Comparison of ENCODE assay signal across 21 cellular contexts in the genomic region with DNA sequence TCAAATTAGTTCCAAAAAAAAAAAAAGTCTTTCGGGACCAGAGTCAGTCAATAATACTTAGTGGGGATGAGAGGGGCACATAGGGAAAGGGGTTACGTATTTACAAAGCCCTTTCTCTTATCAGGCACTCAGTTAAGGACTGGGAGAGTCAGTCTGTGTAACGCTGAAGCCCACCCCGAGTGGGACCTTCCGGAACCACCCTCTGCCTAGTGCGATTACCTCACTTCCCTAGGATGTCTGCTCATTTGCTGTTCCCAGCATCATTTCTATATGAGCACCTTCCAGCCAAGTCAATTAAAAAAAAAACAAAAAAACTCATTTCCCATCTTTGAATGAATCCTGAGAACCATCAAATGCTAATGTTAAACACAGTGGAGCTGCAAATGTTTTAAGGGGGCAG.
DNase-seq lines count a peak whose midpoint lies in the region; ATAC-seq and TF ChIP-seq lines count a peak whose summit lies in the region.
"Had no signal": no experiment of that assay in that cellular context is flagged by ENCODE, and none has a peak within 500 bp of the region (broad histone marks: within the 10 kb centered on the region; RNA-seq: fewer than 3 reads in every experiment).

No MANE protein-coding gene starts in this region.

- DNase-seq in HCT116 (ENCODE audit: low read depth, low spot score) (no peak), SJCRH30 (no peak), left ventricle myocardium inferior (no peak), AG08396 (ENCODE audit: low spot score) (no peak), cortex of kidney (lab: John Stamatoyannopoulos, UW) (no peak)
- no peak for DNase-seq in natural killer cell treated with Interleukin-12 subunit alpha and Interleukin-12 subunit beta and Interleukin-15 and Interleukin-18, amount 100 ng/mL, for 72 hours (ENCODE audit: low spot score)
- DNase-seq: CD8-positive, alpha-beta memory T cell; DMS153; NCI-H1048; NCI-H1694; NCI-H2029 treated with DMSO at 0.1 percent for 48 hours; NCI-H446 treated with DMSO at 0.1 percent for 48 hours; NCI-H526 treated with DMSO at 0.1 percent for 48 hours; RPMI8226; SHP77 treated with DMSO at 0.1 percent for 48 hours had no signal

- no peaks in the 10 kb centered on the region for H4K20me1 ChIP-seq in HCT116 (ENCODE audit: insufficient read depth)

- CTCF ChIA-PET in HCT116 (lab: Charles Lee), result no interaction called here

- RAD21 ChIA-PET in HCT116 (lab: Charles Lee; ENCODE audit: low non-redundant PET in 1 of 2, low total read pairs in 2 of 2, uncharacterized antibody in 2 of 2, unreplicated experiment in 2 of 2), result no interaction called here

- TF ChIP-seq POLR2A in HCT116 (IDR thresholded peaks at IDR 0.05; ENCODE audit: borderline replicate concordance, extremely low read depth, insufficient read depth, insufficient read length), result no peak

- H3K27ac ChIP-seq in HCT116 (ENCODE audit: low read depth, low read length), result peak overlapping the region; percentile 53; the same call in 1 of the 2 replicates
- peak overlapping the region; percentile 92; the same call in 1 of the 2 replicates for H3K27ac ChIP-seq in SJCRH30
- peak overlapping the region; percentile 81 for H3K27ac ChIP-seq in left ventricle myocardium inferior (replicated peaks)
- H3K27ac ChIP-seq in skeletal muscle tissue (ENCODE audit: low read depth, low read length), result peak overlapping the region; percentile 57
- H3K27ac ChIP-seq: HL-60, SK-N-MC had no signal

- H3K36me3 ChIP-seq in HCT116 (ENCODE audit: control insufficient read depth in 1 of 2, insufficient read depth in 2 of 2, low read length in 2 of 2) (no peaks in the 10 kb centered on the region), SJCRH30 (no peaks in the 10 kb centered on the region), left ventricle myocardium inferior (no peaks in the 10 kb centered on the region), skeletal muscle tissue (ENCODE audit: control insufficient read depth in 3 of 3, insufficient read depth in 3 of 3, low read length in 3 of 3) (no peaks in the 10 kb centered on the region)

- H3K4me2 ChIP-seq in HCT116 (ENCODE audit: low read length), result no peak overlapping the region
- H3K4me2 ChIP-seq: GM23338 had no signal

- TF ChIP-seq RAD21 in HCT116 (IDR thresholded peaks at IDR 0.05; ENCODE audit: low read depth), result no peak

- ATAC-seq in HCT116, result no peak
- ATAC-seq in natural killer cell treated with Interleukin-12 subunit alpha and Interleukin-12 subunit beta and Interleukin-15 and Interleukin-18, amount 100 ng/mL, for 72 hours, result no peak
- ATAC-seq: GM23338 had no signal

- H3K79me2 ChIP-seq in HCT116 (ENCODE audit: insufficient read depth, low read length), result no peaks in the 10 kb centered on the region

- H3K4me1 Mint-ChIP-seq in natural killer cell treated with Interleukin-12 subunit alpha and Interleukin-12 subunit beta and Interleukin-15 and Interleukin-18, amount 100 ng/mL, for 72 hours (ENCODE audit: low read depth in 2 of 2), result no peaks in the 10 kb centered on the region
- H3K4me1 Mint-ChIP-seq: B cell; CD14-positive monocyte; CD8-positive, alpha-beta memory T cell; GM23338 had no signal

- no peaks in the 10 kb centered on the region for H3K36me3 Mint-ChIP-seq in natural killer cell treated with Interleukin-12 subunit alpha and Interleukin-12 subunit beta and Interleukin-15 and Interleukin-18, amount 100 ng/mL, for 72 hours
- H3K36me3 Mint-ChIP-seq: CD14-positive monocyte had no signal

- intact Hi-C loops in HCT116 (cut with micrococcal nuclease) (no loop called here), left ventricle myocardium inferior (cut with micrococcal nuclease) (no loop called here)

- no peaks in the 10 kb centered on the region for H3K27me3 Mint-ChIP-seq in natural killer cell treated with Interleukin-12 subunit alpha and Interleukin-12 subunit beta and Interleukin-15 and Interleukin-18, amount 100 ng/mL, for 72 hours
- H3K27me3 Mint-ChIP-seq: CD8-positive, alpha-beta memory T cell had no signal

- peaks cover 10% of the 10 kb centered on the region for H3K9me3 Mint-ChIP-seq in natural killer cell treated with Interleukin-12 subunit alpha and Interleukin-12 subunit beta and Interleukin-15 and Interleukin-18, amount 100 ng/mL, for 72 hours
- H3K9me3 Mint-ChIP-seq: GM23338 had no signal

- H2AFZ ChIP-seq in HCT116 (ENCODE audit: low read depth, low read length, poor library complexity, severe bottlenecking), result peak overlapping the region; percentile 39
- H2AFZ ChIP-seq: GM23338 had no signal

- POLR2A ChIA-PET in HCT116 (lab: Charles Lee), result no interaction called here

- H3K27me3 ChIP-seq in HCT116 (ENCODE audit: insufficient read depth, low read length) (no peaks in the 10 kb centered on the region), SJCRH30 (no peaks in the 10 kb centered on the region), left ventricle myocardium inferior (ENCODE audit: low read depth) (no peaks in the 10 kb centered on the region), skeletal muscle tissue (ENCODE audit: control insufficient read depth in 3 of 3, insufficient read depth in 3 of 3, low read length in 3 of 3) (no peaks in the 10 kb centered on the region)

- no peak overlapping the region for H3K4me3 Mint-ChIP-seq in natural killer cell treated with Interleukin-12 subunit alpha and Interleukin-12 subunit beta and Interleukin-15 and Interleukin-18, amount 100 ng/mL, for 72 hours
- H3K4me3 Mint-ChIP-seq: B cell; CD14-positive monocyte; CD8-positive, alpha-beta memory T cell; GM23338 had no signal

- H3K4me3 ChIP-seq in HCT116 (replicated peaks in 1 of 2; ENCODE audit: low read depth in 1 of 2, low read length in 2 of 2) (no peak overlapping the region), SJCRH30 (no peak overlapping the region), left ventricle myocardium inferior (peak overlapping the region; percentile 17), skeletal muscle tissue (ENCODE audit: low read length in 3 of 3) (no peak overlapping the region)
- H3K4me3 ChIP-seq: GM23338, SK-N-MC had no signal

- no peak overlapping the region for H3K9ac ChIP-seq in HCT116 (ENCODE audit: low read length)
- no peak overlapping the region for H3K9ac ChIP-seq in skeletal muscle tissue (ENCODE audit: low read depth in 1 of 3, low read length in 3 of 3)

- H3K4me1 ChIP-seq in HCT116 (ENCODE audit: control insufficient read depth in 1 of 2, insufficient read depth in 2 of 2, low read length in 2 of 2) (peaks cover 36 to 39% of the 10 kb centered on the region in 2 experiments), SJCRH30 (peaks cover 35% of the 10 kb centered on the region), left ventricle myocardium inferior (peaks cover 52% of the 10 kb centered on the region), skeletal muscle tissue (ENCODE audit: control insufficient read depth in 3 of 3, insufficient read depth in 3 of 3, low read length in 3 of 3) (no peaks in the 10 kb centered on the region)

- no peak overlapping the region for H3K27ac Mint-ChIP-seq in natural killer cell treated with Interleukin-12 subunit alpha and Interleukin-12 subunit beta and Interleukin-15 and Interleukin-18, amount 100 ng/mL, for 72 hours
- H3K27ac Mint-ChIP-seq: B cell; CD8-positive, alpha-beta memory T cell; GM23338 had no signal

- H3K9me2 ChIP-seq in HCT116 (ENCODE audit: insufficient read depth), result no peaks in the 10 kb centered on the region

- BruUV-seq in HCT116 (replicated peaks; lab: Mats Ljungman, UMichigan), result no TSS peak

- H3K9me3 ChIP-seq in HCT116 (ENCODE audit: control insufficient read depth in 1 of 2, insufficient read depth in 1 of 2, low read depth in 1 of 2, low read length in 2 of 2) (no peaks in the 10 kb centered on the region), SJCRH30 (replicated peaks) (no peaks in the 10 kb centered on the region), left ventricle myocardium inferior (replicated peaks) (no peaks in the 10 kb centered on the region), skeletal muscle tissue (ENCODE audit: control insufficient read depth in 3 of 3, low read length in 3 of 3) (peaks cover 0 to 2% (median 0%) of the 10 kb centered on the region in 3 donors)

- TF ChIP-seq CTCF in HCT116 (IDR thresholded peaks at IDR 0.05 in 2 of 3, conservative IDR thresholded peaks at IDR 0.05 in 1 of 3; ENCODE audit: borderline replicate concordance in 1 of 3, insufficient read depth in 1 of 3, low read depth in 2 of 3, low read length in 2 of 3) (no peak), left ventricle myocardium inferior (IDR thresholded peaks at IDR 0.05; ENCODE audit: borderline replicate concordance) (no peak)

TF ChIP-seq in HCT116, 20 proteins besides CTCF, POLR2A, EP300 and RAD21 (continues in another document):
- TF ChIP-seq ZFX (IDR thresholded peaks at IDR 0.05) (no peak), EZH2 (IDR thresholded peaks at IDR 0.05) (no peak), EGR1 (IDR thresholded peaks at IDR 0.05; ENCODE audit: low read depth) (no peak), YY1 (IDR thresholded peaks at IDR 0.05; ENCODE audit: extremely low read depth, insufficient replicate concordance, low read depth, low read length) (no peak), ZNF274 (IDR thresholded peaks at IDR 0.05; ENCODE audit: low read depth, low read length) (no peak), CBX3 (IDR thresholded peaks at IDR 0.05; ENCODE audit: low read depth) (no peak)
- TF ChIP-seq, protein P1, sequence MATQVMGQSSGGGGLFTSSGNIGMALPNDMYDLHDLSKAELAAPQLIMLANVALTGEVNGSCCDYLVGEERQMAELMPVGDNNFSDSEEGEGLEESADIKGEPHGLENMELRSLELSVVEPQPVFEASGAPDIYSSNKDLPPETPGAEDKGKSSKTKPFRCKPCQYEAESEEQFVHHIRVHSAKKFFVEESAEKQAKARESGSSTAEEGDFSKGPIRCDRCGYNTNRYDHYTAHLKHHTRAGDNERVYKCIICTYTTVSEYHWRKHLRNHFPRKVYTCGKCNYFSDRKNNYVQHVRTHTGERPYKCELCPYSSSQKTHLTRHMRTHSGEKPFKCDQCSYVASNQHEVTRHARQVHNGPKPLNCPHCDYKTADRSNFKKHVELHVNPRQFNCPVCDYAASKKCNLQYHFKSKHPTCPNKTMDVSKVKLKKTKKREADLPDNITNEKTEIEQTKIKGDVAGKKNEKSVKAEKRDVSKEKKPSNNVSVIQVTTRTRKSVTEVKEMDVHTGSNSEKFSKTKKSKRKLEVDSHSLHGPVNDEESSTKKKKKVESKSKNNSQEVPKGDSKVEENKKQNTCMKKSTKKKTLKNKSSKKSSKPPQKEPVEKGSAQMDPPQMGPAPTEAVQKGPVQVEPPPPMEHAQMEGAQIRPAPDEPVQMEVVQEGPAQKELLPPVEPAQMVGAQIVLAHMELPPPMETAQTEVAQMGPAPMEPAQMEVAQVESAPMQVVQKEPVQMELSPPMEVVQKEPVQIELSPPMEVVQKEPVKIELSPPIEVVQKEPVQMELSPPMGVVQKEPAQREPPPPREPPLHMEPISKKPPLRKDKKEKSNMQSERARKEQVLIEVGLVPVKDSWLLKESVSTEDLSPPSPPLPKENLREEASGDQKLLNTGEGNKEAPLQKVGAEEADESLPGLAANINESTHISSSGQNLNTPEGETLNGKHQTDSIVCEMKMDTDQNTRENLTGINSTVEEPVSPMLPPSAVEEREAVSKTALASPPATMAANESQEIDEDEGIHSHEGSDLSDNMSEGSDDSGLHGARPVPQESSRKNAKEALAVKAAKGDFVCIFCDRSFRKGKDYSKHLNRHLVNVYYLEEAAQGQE (IDR thresholded peaks at IDR 0.05; ENCODE audit: low read depth), result no peak
